Comparison of ENCODE assay signal across 9 cellular contexts in the genomic region with DNA sequence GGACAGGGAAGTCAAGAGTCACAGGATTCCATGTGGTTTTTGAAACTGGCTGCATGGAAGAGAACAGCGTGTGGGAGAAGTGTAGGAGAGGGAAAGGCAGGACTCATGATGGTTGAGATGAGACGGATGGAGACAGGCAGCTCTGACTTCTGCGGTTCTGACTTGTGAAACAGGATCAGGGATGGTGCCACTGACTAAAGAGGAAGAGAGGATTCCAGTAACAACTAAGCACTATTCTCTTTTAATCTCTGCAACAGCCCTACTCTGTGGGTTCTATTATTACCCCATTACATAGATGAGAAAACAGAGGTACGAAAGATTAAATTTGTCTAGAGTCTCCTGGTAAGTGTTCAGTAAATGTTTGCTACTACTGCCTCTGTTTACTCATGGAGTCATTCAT.
DNase-seq lines count a peak whose midpoint lies in the region; ATAC-seq and TF ChIP-seq lines count a peak whose summit lies in the region.
"Had no signal": no experiment of that assay in that cellular context is flagged by ENCODE, and none has a peak within 500 bp of the region (broad histone marks: within the 10 kb centered on the region; RNA-seq: fewer than 3 reads in every experiment).

No MANE protein-coding gene starts in this region.

- TF ChIP-seq CTCF in right atrium auricular region (IDR thresholded peaks at IDR 0.05) = no peak
- no peak for TF ChIP-seq CTCF in foreskin fibroblast (IDR thresholded peaks at IDR 0.05; ENCODE audit: low read depth, low read length)

- H3K27me3 Mint-ChIP-seq in stimulated activated naive CD8-positive, alpha-beta T cell treated with anti-CD3 and anti-CD28 coated beads, Interleukin-15, amount 100 ng/mL, for 72 hours = peaks cover 17% of the 10 kb centered on the region
- H3K27me3 Mint-ChIP-seq: CD4-positive, CD25-positive, alpha-beta regulatory T cell had no signal

- peak overlapping the region; percentile 35 to 60 for H3K27ac Mint-ChIP-seq in stimulated activated naive CD8-positive, alpha-beta T cell treated with anti-CD3 and anti-CD28 coated beads, Interleukin-15, amount 100 ng/mL, for 72 hours
- H3K27ac Mint-ChIP-seq: CD4-positive, CD25-positive, alpha-beta regulatory T cell had no signal

- no peak for ATAC-seq in stimulated activated naive CD8-positive, alpha-beta T cell treated with anti-CD3 and anti-CD28 coated beads, Interleukin-15, amount 100 ng/mL, for 72 hours
- no peak for ATAC-seq in stimulated activated naive CD8-positive, alpha-beta T cell treated with anti-CD3 and anti-CD28 coated beads, Interleukin-15, Interleukin-2, amounts not matched to agents 100 U/mL and 50 U/mL, for 24 hours
- ATAC-seq in HG03135 (IDR thresholded peaks at IDR 0.05; ENCODE audit: unreplicated experiment) = peak; percentile 39

- no peak overlapping the region for H3K4me3 ChIP-seq in right atrium auricular region
- no peak overlapping the region for H3K4me3 ChIP-seq in foreskin fibroblast (ENCODE audit: low read depth in 1 of 2, low read length in 2 of 2)

- H3K27me3 ChIP-seq in right atrium auricular region = no peaks in the 10 kb centered on the region

- H3K9me3 ChIP-seq in right atrium auricular region = no peaks in the 10 kb centered on the region

- H3K27ac ChIP-seq in right atrium auricular region = peak overlapping the region; percentile 67 to 77

- peaks cover 17% of the 10 kb centered on the region for H3K4me1 Mint-ChIP-seq in stimulated activated naive CD8-positive, alpha-beta T cell treated with anti-CD3 and anti-CD28 coated beads, Interleukin-15, amount 100 ng/mL, for 72 hours

- no peak for DNase-seq in stimulated activated naive CD8-positive, alpha-beta T cell treated with anti-CD3 and anti-CD28 coated beads, Interleukin-15, amount 100 ng/mL, for 72 hours
- DNase-seq in stimulated activated naive CD8-positive, alpha-beta T cell treated with anti-CD3 and anti-CD28 coated beads, Interleukin-15, Interleukin-2, amounts not matched to agents 100 U/mL and 50 U/mL, for 24 hours = no peak
- no peak for DNase-seq in right atrium auricular region (ENCODE audit: low spot score)
- no peak for DNase-seq in germinal center (ENCODE audit: low spot score)
- DNase-seq in foreskin fibroblast = no peak
- no peak for DNase-seq in cerebellar nuclear complex (lab: John Stamatoyannopoulos, UW)
- no peak for DNase-seq in anterior cingulate cortex (lab: John Stamatoyannopoulos, UW)

- peaks cover 0 to 77% of the 10 kb centered on the region in 2 donors for H3K4me1 ChIP-seq in right atrium auricular region

- no peaks in the 10 kb centered on the region for H3K9me3 Mint-ChIP-seq in stimulated activated naive CD8-positive, alpha-beta T cell treated with anti-CD3 and anti-CD28 coated beads, Interleukin-15, amount 100 ng/mL, for 72 hours

- H3K36me3 ChIP-seq in right atrium auricular region = peaks cover 28% of the 10 kb centered on the region

- no peak overlapping the region for H3K4me3 Mint-ChIP-seq in stimulated activated naive CD8-positive, alpha-beta T cell treated with anti-CD3 and anti-CD28 coated beads, Interleukin-15, amount 100 ng/mL, for 72 hours
- H3K4me3 Mint-ChIP-seq: CD4-positive, CD25-positive, alpha-beta regulatory T cell had no signal
